In genomic region chr20:34526466-34526865, GRCh38 we compare ENCODE assay signal across 13 cellular contexts. TPM values are rescaled to one million over a fixed set of nuclear protein-coding genes. Genes with fewer than 3 reads are reported as not detected.
DNase-seq lines count a peak whose midpoint lies in the region; ATAC-seq, FAIRE-seq and TF ChIP-seq lines count a peak whose summit lies in the region.
"Had no signal": no experiment of that assay in that cellular context is flagged by ENCODE, and none has a peak within 500 bp of the region (broad histone marks: within the 10 kb centered on the region; RNA-seq: fewer than 3 reads in every experiment).

No MANE protein-coding gene starts in this region.

- no peak for DNase-seq in HFFc6
- peak; percentile 31 for DNase-seq in bronchial epithelial cell (ENCODE audit: low read depth)
- no peak for DNase-seq in lower lobe of right lung
- DNase-seq in substantia nigra (lab: John Stamatoyannopoulos, UW): no peak
- DNase-seq in NCI-H1417 (lab: John Stamatoyannopoulos, UW): no peak
- DNase-seq in GM23338 (ENCODE audit: low spot score): no peak
- no peak for DNase-seq in hepatic stellate cell (ENCODE audit: low spot score)
- DNase-seq: activated T-cell treated with anti-CD3 and anti-CD28 coated beads, Interleukin-2, amount 50 U/mL, for 24 hours; NCI-H1436 had no signal

- H3K9me3 Mint-ChIP-seq in HFFc6 (no peaks in the 10 kb centered on the region), GM23338 (no peaks in the 10 kb centered on the region)
- H3K9me3 Mint-ChIP-seq: activated T-cell treated with anti-CD3 and anti-CD28 coated beads, Interleukin-2, amount 50 U/mL, for 24 hours; dendritic cell treated with granulocyte-macrophage colony-stimulating factor and Interleukin-4, amounts not matched to agents 40 ng/mL and 50 ng/mL, for 4 days had no signal

- H3K36me3 ChIP-seq in bronchial epithelial cell (ENCODE audit: control insufficient read depth, insufficient read depth, low read length) (peaks cover 18% of the 10 kb centered on the region), lower lobe of right lung (peaks cover 61% of the 10 kb centered on the region), GM23338 (ENCODE audit: insufficient read depth) (peaks cover 5% of the 10 kb centered on the region; the same call in 1 of the 2 replicates)

- peaks cover 15% of the 10 kb centered on the region for H3K36me3 Mint-ChIP-seq in HFFc6 (ENCODE audit: low read depth)
- peaks cover 48% of the 10 kb centered on the region for H3K36me3 Mint-ChIP-seq in GM23338 (ENCODE audit: low read depth)

- H3K4me1 Mint-ChIP-seq in HFFc6 (ENCODE audit: low read depth) (peaks cover 60% of the 10 kb centered on the region), GM23338 (peaks cover 8% of the 10 kb centered on the region)

- FAIRE-seq in bronchial epithelial cell (lab: Jason Lieb, UNC): no peak

- peaks cover 6% of the 10 kb centered on the region for H3K27me3 Mint-ChIP-seq in HFFc6 (ENCODE audit: insufficient read depth)
- H3K27me3 Mint-ChIP-seq in GM23338 (ENCODE audit: insufficient read depth, low read depth, poor library complexity): peaks cover 4% of the 10 kb centered on the region
- H3K27me3 Mint-ChIP-seq: activated T-cell treated with anti-CD3 and anti-CD28 coated beads, Interleukin-2, amount 50 U/mL, for 24 hours; dendritic cell treated with granulocyte-macrophage colony-stimulating factor and Interleukin-4, amounts not matched to agents 40 ng/mL and 50 ng/mL, for 4 days had no signal

- H3K79me2 ChIP-seq in GM23338 (replicated peaks; ENCODE audit: insufficient read depth): peaks cover 40% of the 10 kb centered on the region

- H3F3A ChIP-seq in GM23338 (replicated peaks; ENCODE audit: low read depth): no peaks in the 10 kb centered on the region; the same call in 1 of the 2 replicates

- intact Hi-C loops in lower lobe of right lung (cut with DNase I): no loop called here

- peaks cover 40% of the 10 kb centered on the region for H4K20me1 ChIP-seq in GM23338 (replicated peaks; ENCODE audit: insufficient read depth)

- ATAC-seq in lower lobe of right lung (no peak), GM21423 (IDR thresholded peaks at IDR 0.05; ENCODE audit: unreplicated experiment) (no peak), GM23338 (no peak)

- no peak for TF ChIP-seq CTCF in HFFc6 (IDR thresholded peaks at IDR 0.05)
- TF ChIP-seq CTCF in bronchial epithelial cell (IDR thresholded peaks at IDR 0.05; ENCODE audit: insufficient read depth, low read length, severe bottlenecking): no peak
- TF ChIP-seq CTCF in lower lobe of right lung (IDR thresholded peaks at IDR 0.05): no peak
- TF ChIP-seq CTCF in GM23338 (conservative IDR thresholded peaks at IDR 0.05; ENCODE audit: low read depth in 2 of 2): no peak

- H3K27me3 ChIP-seq in bronchial epithelial cell (ENCODE audit: control insufficient read depth, insufficient read depth, low read length) (no peaks in the 10 kb centered on the region), lower lobe of right lung (ENCODE audit: low read depth) (no peaks in the 10 kb centered on the region), GM23338 (ENCODE audit: insufficient read depth) (no peaks in the 10 kb centered on the region)
- H3K27me3 ChIP-seq: neutrophil had no signal

- no peaks in the 10 kb centered on the region for H3K9me3 ChIP-seq in lower lobe of right lung
- H3K9me3 ChIP-seq: neutrophil had no signal

- no peaks in the 10 kb centered on the region for H3K9me2 ChIP-seq in GM23338 (ENCODE audit: insufficient read depth)

- H3K4me3 Mint-ChIP-seq in HFFc6: peak overlapping the region; percentile 80
- no peak overlapping the region for H3K4me3 Mint-ChIP-seq in GM23338
- H3K4me3 Mint-ChIP-seq: activated T-cell treated with anti-CD3 and anti-CD28 coated beads, Interleukin-2, amount 50 U/mL, for 24 hours; dendritic cell treated with granulocyte-macrophage colony-stimulating factor and Interleukin-4, amounts not matched to agents 40 ng/mL and 50 ng/mL, for 4 days had no signal

- no peak overlapping the region for H3K4me3 ChIP-seq in bronchial epithelial cell (ENCODE audit: low read depth, low read length)
- peak overlapping the region; percentile 5 for H3K4me3 ChIP-seq in lower lobe of right lung
- no peak overlapping the region for H3K4me3 ChIP-seq in GM23338

- H3K4me1 ChIP-seq in lower lobe of right lung (peaks cover 70% of the 10 kb centered on the region), GM23338 (ENCODE audit: insufficient read depth) (no peaks in the 10 kb centered on the region; the same call in 1 of the 2 replicates)

- H3K27ac ChIP-seq in lower lobe of right lung (peak overlapping the region; percentile 64), substantia nigra (ENCODE audit: low read depth, low read length, poor library complexity, severe bottlenecking) (peak overlapping the region; percentile 99), GM23338 (ENCODE audit: low read depth) (no peak overlapping the region)
- H3K27ac ChIP-seq: neutrophil had no signal

- H2AFZ ChIP-seq in GM23338: no peak overlapping the region

- H3K27ac Mint-ChIP-seq in HFFc6: peak overlapping the region; percentile 98
- H3K27ac Mint-ChIP-seq in GM23338: no peak overlapping the region
- H3K27ac Mint-ChIP-seq: dendritic cell treated with granulocyte-macrophage colony-stimulating factor and Interleukin-4, amounts not matched to agents 40 ng/mL and 50 ng/mL, for 4 days had no signal

- no peak overlapping the region for H3K4me2 ChIP-seq in GM23338

TF ChIP-seq in GM23338, 12 proteins besides CTCF, POLR2A, EP300 and RAD21 (continues in another document):
- no peak for TF ChIP-seq ETS1 (IDR thresholded peaks at IDR 0.05)
- no peak for TF ChIP-seq REST (IDR thresholded peaks at IDR 0.05; ENCODE audit: unreplicated experiment)
- no peak for TF ChIP-seq EZH2 (IDR thresholded peaks at IDR 0.05; ENCODE audit: low read depth, unreplicated experiment)
- TF ChIP-seq NANOG (IDR thresholded peaks at IDR 0.05; ENCODE audit: borderline replicate concordance): no peak
- TF ChIP-seq STAT1 (IDR thresholded peaks at IDR 0.05; ENCODE audit: unreplicated experiment): no peak
- no peak for TF ChIP-seq JUNB (IDR thresholded peaks at IDR 0.05; ENCODE audit: unreplicated experiment)
- no peak for TF ChIP-seq CREB1 (CRISPR knock-in tag; IDR thresholded peaks at IDR 0.05; ENCODE audit: low read depth)

RNA-seq across cellular contexts. Expression of gene DYNLRB1, which starts 10.2 kb away (rescaled TPM):
- 100 to 1,000 TPM; 194 to 277 (median 223) TPM for total RNA-seq in HFFc6 (2021; fragmentation: NEBNext Ultra II Directional; extraction: Animal tissue kit (Norgen Biotek cat#: 25700))
- 12.6 and 34.3 TPM in 2 replicates for total RNA-seq in bronchial epithelial cell
- total RNA-seq in lower lobe of right lung: 161 TPM
- 102 and 107 TPM in 2 replicates for total RNA-seq in GM23338 (2014; rRNA removed; shearing (Covaris generic))
- polyA plus RNA-seq in GM23338 (2016; fragmentation: Nextera tagmentation; extraction: Ambion mirVana): 376 and 393 TPM in 2 replicates

RNA-seq across cellular contexts. Expression of gene MAP1LC3A, which starts 32.1 kb away (rescaled TPM):
- 10 to 100 TPM; 20.2 to 34.6 (median 23.9) TPM for total RNA-seq in HFFc6 (2021; fragmentation: NEBNext Ultra II Directional; extraction: Animal tissue kit (Norgen Biotek cat#: 25700))
- total RNA-seq in bronchial epithelial cell (6.6 and 12.7 TPM in 2 replicates), lower lobe of right lung (51.6 TPM)
- total RNA-seq in GM23338 (2014; rRNA removed; shearing (Covaris generic)): 9.5 and 15.9 TPM in 2 replicates
- polyA plus RNA-seq in GM23338 (2016; fragmentation: Nextera tagmentation; extraction: Ambion mirVana): 15.2 and 15.3 TPM in 2 replicates
- total RNA-seq: HT1080 had no signal
